Comparison of ENCODE assay signal across 1 cellular context in genomic region chr15:41116116-41116871, GRCh38.
TF ChIP-seq lines count a peak whose summit lies in the region.

TSS of gene INO80 (minus strand) at chr15:41116280. CDS start at chr15:41096310, 19,970 bp downstream.

TF ChIP-seq in HepG2, 621 proteins besides CTCF, POLR2A, EP300 and RAD21 (continued from another document and continues in another):
- TF ChIP-seq HOXA7 (CRISPR knock-in tag; IDR thresholded peaks at IDR 0.05), result no peak
- TF ChIP-seq REST (IDR thresholded peaks at IDR 0.05; ENCODE audit: borderline replicate concordance in 1 of 2, low read depth in 1 of 2, low read length in 2 of 2), result 0 out of 4 replicates have a peak, but pooled peaks of 1 of the 2 experiments have one; percentile 32
- TF ChIP-seq HBP1 (CRISPR knock-in tag; IDR thresholded peaks at IDR 0.05; ENCODE audit: low read depth), result no peak
- peak; percentile 38; the same call in 1 of the 2 replicates for TF ChIP-seq MAZ (IDR thresholded peaks at IDR 0.05; ENCODE audit: borderline replicate concordance, low read depth, low read length)
- peak; percentile 97 for TF ChIP-seq MAZ (CRISPR knock-in tag; IDR thresholded peaks at IDR 0.05; ENCODE audit: low read depth)
- peak; percentile 60 for TF ChIP-seq RXRA (CRISPR knock-in tag; IDR thresholded peaks at IDR 0.05)
- 0 out of 2 replicates have a peak, but pooled peaks have one; percentile 13 for TF ChIP-seq KMT2A (CRISPR knock-in tag; IDR thresholded peaks at IDR 0.05)
- TF ChIP-seq EED (CRISPR knock-in tag; IDR thresholded peaks at IDR 0.05), result peak; percentile 16; the same call in 1 of the 2 replicates
- no peak for TF ChIP-seq ZBTB43 (CRISPR knock-in tag; conservative IDR thresholded peaks at IDR 0.05)
- 0 out of 2 replicates have a peak, but pooled peaks have one; percentile 38 for TF ChIP-seq ONECUT2 (CRISPR knock-in tag; IDR thresholded peaks at IDR 0.05)
- TF ChIP-seq FOXC1 (CRISPR knock-in tag; IDR thresholded peaks at IDR 0.05; ENCODE audit: borderline replicate concordance), result no peak; the same call in 1 of the 2 replicates
- peak; percentile 68; the same call in 1 of the 2 replicates for TF ChIP-seq ZNF446 (CRISPR knock-in tag; IDR thresholded peaks at IDR 0.05)
- peak; percentile 55; the same call in 1 of the 2 replicates for TF ChIP-seq ZMYM3 (CRISPR knock-in tag; IDR thresholded peaks at IDR 0.05)
- TF ChIP-seq ZNF547 (CRISPR knock-in tag; IDR thresholded peaks at IDR 0.05), result peak; percentile 62; the same call in 1 of the 2 replicates
- TF ChIP-seq AHR (CRISPR knock-in tag; IDR thresholded peaks at IDR 0.05), result peak; percentile 82; the same call in 1 of the 2 replicates
- TF ChIP-seq NRL (CRISPR knock-in tag; IDR thresholded peaks at IDR 0.05; ENCODE audit: borderline replicate concordance), result no peak
- TF ChIP-seq ZNF556 (CRISPR knock-in tag; IDR thresholded peaks at IDR 0.05; ENCODE audit: borderline replicate concordance), result peak; percentile 68; the same call in 1 of the 2 replicates
- no peak; the same call in 1 of the 2 replicates for TF ChIP-seq NFAT5 (CRISPR knock-in tag; IDR thresholded peaks at IDR 0.05)
- 0 out of 2 replicates have a peak, but pooled peaks have one; percentile 59 for TF ChIP-seq ZNF510 (CRISPR knock-in tag; IDR thresholded peaks at IDR 0.05; ENCODE audit: low read depth)
- no peak for TF ChIP-seq MLLT10 (CRISPR knock-in tag; IDR thresholded peaks at IDR 0.05)
- peak; percentile 79; the same call in 1 of the 2 replicates for TF ChIP-seq SALL2 (CRISPR knock-in tag; IDR thresholded peaks at IDR 0.05)
- TF ChIP-seq CERS6 (CRISPR knock-in tag; IDR thresholded peaks at IDR 0.05), result no peak
- TF ChIP-seq ZNF562 (CRISPR knock-in tag; IDR thresholded peaks at IDR 0.05; ENCODE audit: borderline replicate concordance), result no peak
- no peak for TF ChIP-seq ZKSCAN1 (IDR thresholded peaks at IDR 0.05; ENCODE audit: low read length)
- peak; percentile 19; the same call in 1 of the 2 replicates for TF ChIP-seq SP5 (CRISPR knock-in tag; IDR thresholded peaks at IDR 0.05; ENCODE audit: borderline replicate concordance, low read depth)
- no peak for TF ChIP-seq DBP (CRISPR knock-in tag; IDR thresholded peaks at IDR 0.05; ENCODE audit: not compliant biosample characterization)
- TF ChIP-seq CAMTA2 (CRISPR knock-in tag; IDR thresholded peaks at IDR 0.05; ENCODE audit: borderline replicate concordance), result no peak
- no peak for TF ChIP-seq THAP7 (CRISPR knock-in tag; IDR thresholded peaks at IDR 0.05)
- no peak for TF ChIP-seq NBN (conservative IDR thresholded peaks at IDR 0.05)
- TF ChIP-seq PAF1 (CRISPR knock-in tag; IDR thresholded peaks at IDR 0.05), result no peak
- no peak for TF ChIP-seq KLF9 (CRISPR knock-in tag; IDR thresholded peaks at IDR 0.05; ENCODE audit: low read depth)
- TF ChIP-seq TBL1XR1 (IDR thresholded peaks at IDR 0.05; ENCODE audit: borderline replicate concordance, low read length, partially characterized antibody), result no peak
- no peak for TF ChIP-seq PCBP2 (optimal IDR thresholded peaks at IDR 0.05; ENCODE audit: low read depth, low read length, poor library complexity, severe bottlenecking)
- TF ChIP-seq ZSCAN30 (CRISPR knock-in tag; IDR thresholded peaks at IDR 0.05), result peak; percentile 86; the same call in 1 of the 2 replicates
- TF ChIP-seq MTA1 (CRISPR knock-in tag; IDR thresholded peaks at IDR 0.05; ENCODE audit: borderline replicate concordance), result no peak
- TF ChIP-seq RFXAP (CRISPR knock-in tag; IDR thresholded peaks at IDR 0.05; ENCODE audit: borderline replicate concordance), result no peak
- no peak for TF ChIP-seq CEBPZ (IDR thresholded peaks at IDR 0.05; ENCODE audit: low read length)
- TF ChIP-seq HNRNPK (IDR thresholded peaks at IDR 0.05; ENCODE audit: low read depth, low read length, poor library complexity, severe bottlenecking), result peak; percentile 71
- TF ChIP-seq ZNF574 (CRISPR knock-in tag; IDR thresholded peaks at IDR 0.05), result peak; percentile 60; the same call in 1 of the 2 replicates
